1 cellular context compared by ENCODE assay signal in the genomic region with DNA sequence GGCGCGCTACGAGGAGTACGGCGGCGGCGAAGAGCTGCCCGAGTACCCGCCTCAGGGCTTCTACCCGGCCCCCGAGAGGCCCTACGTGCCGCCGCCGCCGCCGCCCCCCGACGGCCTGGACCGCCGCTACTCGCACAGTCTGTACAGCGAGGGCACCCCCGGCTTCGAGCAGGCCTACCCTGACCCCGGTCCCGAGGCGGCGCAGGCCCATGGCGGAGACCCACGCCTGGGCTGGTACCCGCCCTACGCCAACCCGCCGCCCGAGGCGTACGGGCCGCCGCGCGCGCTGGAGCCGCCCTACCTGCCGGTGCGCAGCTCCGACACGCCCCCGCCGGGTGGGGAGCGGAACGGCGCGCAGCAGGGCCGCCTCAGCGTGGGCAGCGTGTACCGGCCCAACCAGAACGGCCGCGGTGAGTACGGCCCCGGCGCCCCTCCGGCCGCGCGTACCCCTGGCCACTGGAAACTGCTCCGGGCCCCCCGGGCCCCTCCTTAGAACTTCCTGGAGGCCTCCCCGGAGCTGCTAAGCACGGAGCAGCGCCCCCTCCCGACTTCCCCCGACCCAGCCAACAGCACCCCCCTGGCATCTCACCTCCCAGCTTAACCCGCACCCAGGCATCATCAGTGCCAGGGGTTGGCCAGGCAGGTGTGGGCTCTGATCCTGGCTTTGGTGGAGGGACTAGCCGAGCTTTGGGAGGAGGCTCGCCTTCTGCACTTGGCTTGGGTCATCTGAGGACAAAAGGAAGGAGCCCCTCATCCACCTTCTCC.
TF ChIP-seq lines count a peak whose summit lies in the region.

No MANE protein-coding gene starts in this region.

TF ChIP-seq in HEK293, 187 proteins besides CTCF, POLR2A, EP300 and RAD21 (continued from another document):
- peak; percentile 9; the same call in 1 of the 2 replicates for TF ChIP-seq ZNF76 (tag by site-specific recombination; IDR thresholded peaks at IDR 0.05; ENCODE audit: borderline replicate concordance, low read depth)
- 0 out of 2 replicates have a peak, but pooled peaks have one; percentile 9 for TF ChIP-seq ZNF677 (tag by site-specific recombination; IDR thresholded peaks at IDR 0.05)
- TF ChIP-seq ZNF239 (tag by site-specific recombination; IDR thresholded peaks at IDR 0.05), result no peak
- peak; percentile 60 for TF ChIP-seq ZBTB8A (tag by site-specific recombination; IDR thresholded peaks at IDR 0.05)
- no peak for TF ChIP-seq ZNF324 (tag by site-specific recombination; IDR thresholded peaks at IDR 0.05)
- TF ChIP-seq ZFHX2 (tag by site-specific recombination; conservative IDR thresholded peaks at IDR 0.05), result peak; percentile 83
- TF ChIP-seq SCRT2 (tag by site-specific recombination; IDR thresholded peaks at IDR 0.05), result no peak
- TF ChIP-seq ZNF561 (tag by site-specific recombination; IDR thresholded peaks at IDR 0.05; ENCODE audit: borderline replicate concordance), result peak; percentile 78
- TF ChIP-seq, protein P1, sequence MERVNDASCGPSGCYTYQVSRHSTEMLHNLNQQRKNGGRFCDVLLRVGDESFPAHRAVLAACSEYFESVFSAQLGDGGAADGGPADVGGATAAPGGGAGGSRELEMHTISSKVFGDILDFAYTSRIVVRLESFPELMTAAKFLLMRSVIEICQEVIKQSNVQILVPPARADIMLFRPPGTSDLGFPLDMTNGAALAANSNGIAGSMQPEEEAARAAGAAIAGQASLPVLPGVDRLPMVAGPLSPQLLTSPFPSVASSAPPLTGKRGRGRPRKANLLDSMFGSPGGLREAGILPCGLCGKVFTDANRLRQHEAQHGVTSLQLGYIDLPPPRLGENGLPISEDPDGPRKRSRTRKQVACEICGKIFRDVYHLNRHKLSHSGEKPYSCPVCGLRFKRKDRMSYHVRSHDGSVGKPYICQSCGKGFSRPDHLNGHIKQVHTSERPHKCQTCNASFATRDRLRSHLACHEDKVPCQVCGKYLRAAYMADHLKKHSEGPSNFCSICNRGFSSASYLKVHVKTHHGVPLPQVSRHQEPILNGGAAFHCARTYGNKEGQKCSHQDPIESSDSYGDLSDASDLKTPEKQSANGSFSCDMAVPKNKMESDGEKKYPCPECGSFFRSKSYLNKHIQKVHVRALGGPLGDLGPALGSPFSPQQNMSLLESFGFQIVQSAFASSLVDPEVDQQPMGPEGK (tag by site-specific recombination; IDR thresholded peaks at IDR 0.05), result peak; percentile 82
- TF ChIP-seq FEZF1 (tag by site-specific recombination; IDR thresholded peaks at IDR 0.05), result no peak
- TF ChIP-seq ZNF776 (tag by site-specific recombination; IDR thresholded peaks at IDR 0.05; ENCODE audit: borderline replicate concordance), result 0 out of 2 replicates have a peak, but pooled peaks have one; percentile 53
- no peak for TF ChIP-seq ZNF19 (tag by site-specific recombination; IDR thresholded peaks at IDR 0.05; ENCODE audit: low read depth)
- TF ChIP-seq, protein P2, sequence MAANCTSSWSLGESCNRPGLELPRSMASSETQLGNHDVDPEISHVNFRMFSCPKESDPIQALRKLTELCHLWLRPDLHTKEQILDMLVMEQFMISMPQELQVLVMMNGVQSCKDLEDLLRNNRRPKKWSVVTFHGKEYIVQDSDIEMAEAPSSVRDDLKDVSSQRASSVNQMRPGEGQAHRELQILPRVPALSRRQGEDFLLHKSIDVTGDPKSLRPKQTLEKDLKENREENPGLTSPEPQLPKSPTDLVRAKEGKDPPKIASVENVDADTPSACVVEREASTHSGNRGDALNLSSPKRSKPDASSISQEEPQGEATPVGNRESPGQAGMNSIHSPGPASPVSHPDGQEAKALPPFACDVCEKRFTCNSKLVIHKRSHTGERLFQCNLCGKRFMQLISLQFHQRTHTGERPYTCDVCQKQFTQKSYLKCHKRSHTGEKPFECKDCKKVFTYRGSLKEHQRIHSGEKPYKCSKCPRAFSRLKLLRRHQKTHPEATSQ (tag by site-specific recombination; IDR thresholded peaks at IDR 0.05), result peak; percentile 73; the same call in 1 of the 2 replicates
